In the genomic region with DNA sequence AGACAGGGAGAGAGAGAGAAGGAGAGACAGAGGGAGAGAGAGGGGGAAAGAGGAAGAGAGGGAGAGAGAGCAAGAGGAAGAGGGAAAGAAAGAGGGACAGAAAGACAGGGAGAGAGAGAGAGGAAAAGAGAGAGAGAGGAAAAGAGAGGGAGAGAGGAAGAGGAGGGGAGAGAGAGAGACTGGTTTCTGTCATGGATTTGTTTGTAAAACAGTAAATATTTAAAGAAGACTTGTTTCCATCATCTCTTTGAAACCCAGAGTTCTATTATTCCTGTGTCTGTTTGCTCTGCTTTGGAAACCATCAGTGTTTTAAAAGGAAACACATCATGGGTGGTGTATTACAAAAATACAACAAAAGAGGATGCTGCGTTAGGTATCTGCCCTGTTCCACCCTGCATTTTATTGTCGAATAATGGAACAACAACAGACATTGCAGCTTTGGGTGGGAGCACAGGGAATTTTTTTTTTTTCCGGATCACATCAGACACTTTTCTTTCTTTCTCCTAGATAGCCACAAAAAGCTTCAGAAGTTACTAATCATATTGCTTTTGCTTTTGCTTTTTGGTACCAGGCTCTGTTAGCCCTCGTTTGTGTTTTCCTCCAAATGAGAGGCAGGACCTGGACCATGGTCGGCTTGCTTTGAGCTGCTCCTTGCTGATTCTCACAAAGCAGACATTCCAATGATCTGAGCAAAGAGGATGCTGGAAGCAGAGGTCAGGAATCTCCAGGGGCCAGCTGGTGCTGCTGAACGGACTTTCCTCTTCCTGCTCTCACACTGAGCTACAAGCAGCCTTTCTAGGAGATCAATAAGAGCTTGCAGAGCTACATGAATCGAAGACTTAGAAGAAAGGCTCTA, we compare ENCODE assay signal across 8 cellular contexts.
DNase-seq lines count a peak whose midpoint lies in the region; ATAC-seq and TF ChIP-seq lines count a peak whose summit lies in the region.

No MANE protein-coding gene starts in this region.

- H3K27ac Mint-ChIP-seq in CD4-positive, alpha-beta T cell: no peak overlapping the region

- no peaks in the 10 kb centered on the region for H3K9me3 Mint-ChIP-seq in CD4-positive, alpha-beta T cell

- H3K36me3 ChIP-seq in HEK293 (ENCODE audit: control insufficient read depth in 2 of 2, insufficient read depth in 1 of 2, low read length in 2 of 2) (no peaks in the 10 kb centered on the region), adipocyte (ENCODE audit: control insufficient read depth, insufficient read depth, low read length, severe bottlenecking) (no peaks in the 10 kb centered on the region), skeletal muscle tissue (ENCODE audit: control insufficient read depth in 3 of 3, insufficient read depth in 3 of 3, low read length in 3 of 3) (no peaks in the 10 kb centered on the region)

- H3K27me3 ChIP-seq in adipocyte (replicated peaks; ENCODE audit: control insufficient read depth, insufficient read depth, low read length): no peaks in the 10 kb centered on the region
- no peaks in the 10 kb centered on the region for H3K27me3 ChIP-seq in skeletal muscle tissue (ENCODE audit: control insufficient read depth in 3 of 3, insufficient read depth in 3 of 3, low read length in 3 of 3)
- no peaks in the 10 kb centered on the region for H3K27me3 ChIP-seq in CD4-positive, alpha-beta T cell (ENCODE audit: control insufficient read depth, insufficient read depth, low read length)

- no peak for TF ChIP-seq CTCF in HEK293 (tag by site-specific recombination; IDR thresholded peaks at IDR 0.05)
- TF ChIP-seq CTCF in CD4-positive, alpha-beta T cell (IDR thresholded peaks at IDR 0.05): no peak

- H3K4me3 Mint-ChIP-seq in CD4-positive, alpha-beta T cell: no peak overlapping the region

- H3K4me1 ChIP-seq in HEK293 (ENCODE audit: control insufficient read depth, insufficient read depth, low read length): no peaks in the 10 kb centered on the region
- H3K4me1 ChIP-seq in adipocyte (ENCODE audit: control insufficient read depth, insufficient read depth, low read length): peaks cover 36% of the 10 kb centered on the region
- H3K4me1 ChIP-seq in skeletal muscle tissue (ENCODE audit: control insufficient read depth in 3 of 3, insufficient read depth in 3 of 3, low read length in 3 of 3): peaks cover 12 to 24% (median 15%) of the 10 kb centered on the region in 3 donors

- no peaks in the 10 kb centered on the region for H3K36me3 Mint-ChIP-seq in CD4-positive, alpha-beta T cell (ENCODE audit: low read depth)

- peak; percentile 85 for ATAC-seq in left ventricle myocardium superior
- no peak for ATAC-seq in HG03342 (IDR thresholded peaks at IDR 0.05; ENCODE audit: unreplicated experiment)
- no peak for ATAC-seq in HG03571 (IDR thresholded peaks at IDR 0.05; ENCODE audit: unreplicated experiment)
- no peak for ATAC-seq in CD4-positive, alpha-beta T cell (ENCODE audit: poor library complexity)

- H3K9me3 ChIP-seq in HEK293 (ENCODE audit: control insufficient read depth, insufficient read depth, low read depth, low read length) (no peaks in the 10 kb centered on the region), adipocyte (ENCODE audit: control insufficient read depth, low read length) (no peaks in the 10 kb centered on the region), skeletal muscle tissue (ENCODE audit: control insufficient read depth in 3 of 3, low read length in 3 of 3) (no peaks in the 10 kb centered on the region)
- no peaks in the 10 kb centered on the region for H3K9me3 ChIP-seq in CD4-positive, alpha-beta T cell (ENCODE audit: control insufficient read depth, low read length)

- no peaks in the 10 kb centered on the region for H3K27me3 Mint-ChIP-seq in CD4-positive, alpha-beta T cell

- H3K4me3 ChIP-seq in HEK293 (ENCODE audit: low read depth, low read length): no peak overlapping the region
- H3K4me3 ChIP-seq in adipocyte (ENCODE audit: low read length): peak overlapping the region; percentile 57
- H3K4me3 ChIP-seq in skeletal muscle tissue (ENCODE audit: low read length in 3 of 3): peak overlapping the region in 1 of 3 donors; percentile 18

- no peak overlapping the region for H3K27ac ChIP-seq in HEK293 (ENCODE audit: extremely low read depth, low read depth, low read length)
- peak overlapping the region; percentile 69 for H3K27ac ChIP-seq in skeletal muscle tissue (ENCODE audit: low read depth, low read length)
- H3K27ac ChIP-seq in CD4-positive, alpha-beta T cell (ENCODE audit: low read depth, low read length): no peak overlapping the region

- peaks cover 15% of the 10 kb centered on the region for H3K4me1 Mint-ChIP-seq in CD4-positive, alpha-beta T cell (ENCODE audit: low read depth)

- intact Hi-C loops in left ventricle myocardium superior (cut with micrococcal nuclease): no loop called here
- intact Hi-C loops in CD4-positive, alpha-beta T cell (cut with DNase I, micrococcal nuclease): no loop called here

- peak; percentile 88 for DNase-seq in adipocyte (ENCODE audit: low read depth)
- peak; percentile 39 for DNase-seq in left ventricle myocardium superior
- DNase-seq in activated T-cell treated with anti-CD3 and anti-CD28 coated beads for 4 hours: no peak
- DNase-seq in CD4-positive, alpha-beta T cell: no peak

- POLR2A ChIA-PET in HEK293 (lab: Yijun Ruan, JAX): interaction anchor here (0.7 to 1.7 kb wide), 2 partner anchors 91 to 261 kb away, joined by 3 to 6 read pairs; no protein-coding TSS in a partner anchor
- POLR2A ChIA-PET in CD4-positive, alpha-beta T cell (lab: Charles Lee): interaction anchor here (2.0 kb wide), 1 partner anchor 261 kb away, joined by 5 read pairs; no protein-coding TSS in a partner anchor

- H3K9ac ChIP-seq in adipocyte (ENCODE audit: low read length) (peak overlapping the region; percentile 63), skeletal muscle tissue (ENCODE audit: low read depth in 1 of 3, low read length in 3 of 3) (no peak overlapping the region)

- CTCF ChIA-PET in HEK293 (lab: Yijun Ruan, JAX): interaction anchor here (0.7 to 1.4 kb wide), 3 partner anchors 15 to 180 kb away, joined by 3 to 8 read pairs (median 7); no protein-coding TSS in a partner anchor
- CTCF ChIA-PET in CD4-positive, alpha-beta T cell (lab: Charles Lee): interaction anchor here (1.3 kb wide), 1 partner anchor 19 kb away, joined by 4 read pairs; no protein-coding TSS in a partner anchor

TF ChIP-seq in HEK293, 187 proteins besides CTCF, POLR2A, EP300 and RAD21:
- TF ChIP-seq ZNF645 (tag by site-specific recombination; IDR thresholded peaks at IDR 0.05): no peak
- TF ChIP-seq ZNF366 (tag by site-specific recombination; conservative IDR thresholded peaks at IDR 0.05): 0 out of 2 replicates have a peak, but pooled peaks have one; percentile 45
- TF ChIP-seq RBAK (tag by site-specific recombination; IDR thresholded peaks at IDR 0.05): no peak
- no peak for TF ChIP-seq ZNF280C (tag by site-specific recombination; IDR thresholded peaks at IDR 0.05)
- no peak for TF ChIP-seq YY1 (tag by site-specific recombination; IDR thresholded peaks at IDR 0.05)
- TF ChIP-seq ZNF157 (tag by site-specific recombination; IDR thresholded peaks at IDR 0.05): no peak
- TF ChIP-seq ZNF146 (tag by site-specific recombination; IDR thresholded peaks at IDR 0.05): no peak
- TF ChIP-seq GLIS1 (tag by site-specific recombination; IDR thresholded peaks at IDR 0.05): no peak
- no peak for TF ChIP-seq ZNF292 (tag by site-specific recombination; IDR thresholded peaks at IDR 0.05; ENCODE audit: borderline replicate concordance, low read depth)
- no peak for TF ChIP-seq ZNF2 (tag by site-specific recombination; IDR thresholded peaks at IDR 0.05)
- TF ChIP-seq HOXA7 (CRISPR knock-in tag; IDR thresholded peaks at IDR 0.05; ENCODE audit: borderline replicate concordance): no peak
- peak; percentile 95 for TF ChIP-seq ZNF596 (tag by site-specific recombination; IDR thresholded peaks at IDR 0.05)
- TF ChIP-seq ZBTB48 (tag by site-specific recombination; IDR thresholded peaks at IDR 0.05): no peak
TF ChIP-seq in HEK293: peak in this region for 2.

Comparison
In these comparisons a context has a peak if more than half of its experiments do, and no peak if none do; other contexts are left out.
1. DNase-seq: peak in adipocyte (single experiment) and left ventricle myocardium superior (single experiment); none in activated T-cell treated with anti-CD3 and anti-CD28 coated beads for 4 hours (single experiment) and CD4-positive, alpha-beta T cell (0 of 10).